8 cellular contexts compared by ENCODE assay signal in genomic region chr12:71687172-71687571, GRCh38. TPM values are rescaled to one million over a fixed set of nuclear protein-coding genes. Genes with fewer than 3 reads are reported as not detected.
DNase-seq lines count a peak whose midpoint lies in the region; ATAC-seq, FAIRE-seq and TF ChIP-seq lines count a peak whose summit lies in the region.
"Not testable (repeated sequence)": the region's sequence is repeated elsewhere in the genome, so short reads cannot be mapped to it uniquely, and the experiment has no call there.

No MANE protein-coding gene starts in this region.

- not testable (repeated sequence) for ATAC-seq in T-cell (replicated peaks in 1 of 4); thoracic aorta (ENCODE audit: insufficient number of reproducible peaks, low FRiP score, low read depth)

- not testable (repeated sequence) for H2AFZ ChIP-seq in neuron (ENCODE audit: low read depth, low read length)

- peak overlapping the region; percentile 34 to 96 (median 39) for H3K4me3 Mint-ChIP-seq in T-cell

- not testable (repeated sequence) for H3K27me3 ChIP-seq in BLaER1 treated with 17β-estradiol and CSF1 and Interleukin-3, amounts not matched to agents 10 nM and 100 nM; HUES6 (ENCODE audit: control insufficient read depth, insufficient read depth, low read length); ascending aorta; neuron (ENCODE audit: insufficient read depth, low read length); thoracic aorta (replicated peaks; ENCODE audit: insufficient read depth)

- H3K4me2 ChIP-seq in BLaER1 treated with 17β-estradiol and CSF1 and Interleukin-3, amounts not matched to agents 10 nM and 100 nM = peak overlapping the region; percentile 78 to 99 (median 94)

- CTCF ChIA-PET in T-cell (lab: Charles Lee) = interaction anchor here (0.6 to 3.4 kb wide), 4 partner anchors 9 to 193 kb away, joined by 3 to 46 read pairs (median 5); partner anchors contain the start of genes THAP2 (in 1 of the 2) and ZFC3H1 (in 1 of the 2)

- not testable (repeated sequence) for FAIRE-seq in kidney (lab: Jason Lieb, UNC)

- DNase-seq in T-cell; ascending aorta (ENCODE audit: low spot score in 2 of 2); epithelial cell of prostate (ENCODE audit: low read depth, low spot score); kidney; thoracic aorta (ENCODE audit: low spot score): not testable (repeated sequence)

- H3K36me3 Mint-ChIP-seq in T-cell = not testable (repeated sequence)

- not testable (repeated sequence) for TF ChIP-seq CTCF in ascending aorta (IDR thresholded peaks at IDR 0.05); kidney (IDR thresholded peaks at IDR 0.05; ENCODE audit: borderline replicate concordance, extremely low read depth, insufficient read depth); thoracic aorta (IDR thresholded peaks at IDR 0.05)

- peak overlapping the region; percentile 61 to 75 (median 70) for H3K4me3 ChIP-seq in BLaER1 treated with 17β-estradiol and CSF1 and Interleukin-3, amounts not matched to agents 10 nM and 100 nM
- peak overlapping the region; percentile 68 for H3K4me3 ChIP-seq in HUES6 (ENCODE audit: low read depth, low read length)
- H3K4me3 ChIP-seq in ascending aorta = peak overlapping the region; percentile 68 to 92
- peak overlapping the region; percentile 96 to 97 for H3K4me3 ChIP-seq in kidney (ENCODE audit: low read length in 2 of 2)
- H3K4me3 ChIP-seq in neuron (ENCODE audit: low read length) = peak overlapping the region; percentile 75
- peak overlapping the region; percentile 74 for H3K4me3 ChIP-seq in thoracic aorta

- H3K9me3 Mint-ChIP-seq in T-cell = not testable (repeated sequence)

- not testable (repeated sequence) for H3K27me3 Mint-ChIP-seq in T-cell

- H3K4me1 Mint-ChIP-seq in T-cell = peaks cover 24 to 51% (median 38%) of the 10 kb centered on the region in 3 donors

- not testable (repeated sequence) for H3K9me3 ChIP-seq in BLaER1 treated with 17β-estradiol and CSF1 and Interleukin-3, amounts not matched to agents 10 nM and 100 nM (replicated peaks in 1 of 11); HUES6 (ENCODE audit: control insufficient read depth, insufficient read depth, low read depth, low read length); ascending aorta; kidney (ENCODE audit: control insufficient read depth in 1 of 2, low read length in 2 of 2); neuron (ENCODE audit: low read length); thoracic aorta

- H3K36me3 ChIP-seq in BLaER1 treated with 17β-estradiol and CSF1 and Interleukin-3, amounts not matched to agents 10 nM and 100 nM = peaks cover 0 to 16% (median 9%) of the 10 kb centered on the region in 11 experiments; a peak in 6 of 22 replicates
- H3K36me3 ChIP-seq in HUES6 (ENCODE audit: control insufficient read depth, insufficient read depth, low read length); ascending aorta; kidney (ENCODE audit: control insufficient read depth in 1 of 2, insufficient read depth in 2 of 2, low read length in 2 of 2); neuron (ENCODE audit: insufficient read depth, low read length); thoracic aorta: not testable (repeated sequence)

- not testable (repeated sequence) for H4K20me1 ChIP-seq in BLaER1 treated with 17β-estradiol and CSF1 and Interleukin-3, amounts not matched to agents 10 nM and 100 nM

- peaks cover 28 to 36% (median 33%) of the 10 kb centered on the region in 10 experiments for H3K4me1 ChIP-seq in BLaER1 treated with 17β-estradiol and CSF1 and Interleukin-3, amounts not matched to agents 10 nM and 100 nM
- not testable (repeated sequence) for H3K4me1 ChIP-seq in HUES6 (ENCODE audit: control insufficient read depth, insufficient read depth, low read length); ascending aorta; kidney (ENCODE audit: control insufficient read depth in 1 of 2, insufficient read depth in 1 of 2, low read depth in 1 of 2, low read length in 2 of 2)
- H3K4me1 ChIP-seq in neuron (ENCODE audit: insufficient read depth, low read length) (peaks cover 16% of the 10 kb centered on the region), thoracic aorta (ENCODE audit: control insufficient read depth in 1 of 2, low read depth in 2 of 2) (peaks cover 6 to 27% of the 10 kb centered on the region in 2 donors)

- H3K27ac ChIP-seq in BLaER1 treated with 17β-estradiol and CSF1 and Interleukin-3, amounts not matched to agents 10 nM and 100 nM = peak overlapping the region; percentile 35 to 93 (median 85); a peak in 21 of 22 replicates
- H3K27ac ChIP-seq in HUES6 (ENCODE audit: low read depth, low read length); kidney (ENCODE audit: low read depth in 2 of 2, low read length in 2 of 2): not testable (repeated sequence)
- H3K27ac ChIP-seq in ascending aorta = peak overlapping the region in 1 of 2 donors; percentile 30
- peak overlapping the region; percentile 84 for H3K27ac ChIP-seq in epithelial cell of prostate
- peak overlapping the region in 1 of 2 donors; percentile 0 for H3K27ac ChIP-seq in thoracic aorta

- POLR2A ChIA-PET in T-cell (lab: Charles Lee) = interaction anchor here (0.7 to 4.1 kb wide), 4 partner anchors 24 to 165 kb away, joined by 3 to 57 read pairs (median 19); partner anchors contain the start of genes THAP2 (in 2 of the 2), ZFC3H1 (in 2 of the 2) and RAB21 (in 1 of the 2)

- intact Hi-C loops in ascending aorta (cut with DNase I) = loop anchor here (2.0 to 5.0 kb wide), 2 partner anchors 68 to 155 kb away; partner anchors contain the start of gene RAB21
- intact Hi-C loops in kidney (cut with DNase I) = not testable (repeated sequence)

- H3K27ac Mint-ChIP-seq in T-cell = not testable (repeated sequence)

- H3K9ac ChIP-seq in BLaER1 treated with 17β-estradiol and CSF1 and Interleukin-3, amounts not matched to agents 10 nM and 100 nM = peak overlapping the region; percentile 76 to 88 (median 85)
- not testable (repeated sequence) for H3K9ac ChIP-seq in HUES6 (ENCODE audit: low read length)
- H3K9ac ChIP-seq in kidney (ENCODE audit: low read length in 2 of 2) = peak overlapping the region in 1 of 2 donors; percentile 35

RNA-seq across cellular contexts. Expression of gene TMEM19, which starts 1.3 kb away (rescaled TPM):
- 10 to 100 TPM; 14.1 to 21.5 (median 17.7) TPM for total RNA-seq in T-cell
- total RNA-seq in ascending aorta = 14.5 TPM
- total RNA-seq in kidney = 35.6 TPM
- 14.9 TPM for polyA plus RNA-seq in kidney (ENCODE audit: insufficient read depth, low read depth, low replicate concordance)
- 10 to 100 TPM; 18.4 to 39.4 TPM for total RNA-seq in thoracic aorta

RNA-seq across cellular contexts. Expression of gene THAP2, which starts 23.1 kb away (rescaled TPM):
- total RNA-seq in T-cell (10 to 100 TPM in 2 of 5 donors, 1 to 10 TPM in 3; 8.3 to 23.1 (median 8.6) TPM), ascending aorta (2.6 TPM), kidney (3.2 TPM), thoracic aorta (1 to 10 TPM in 1 of 2 donors, under 1 TPM in 1; 0.95 to 5.9 TPM)
- polyA plus RNA-seq in kidney (ENCODE audit: insufficient read depth, low read depth, low replicate concordance) = 5.0 TPM

RNA-seq across cellular contexts. Expression of gene ZFC3H1, which starts 23.5 kb away (rescaled TPM):
- total RNA-seq in T-cell (100 to 1,000 TPM in 3 of 5 donors, 10 to 100 TPM in 2; 85.5 to 146 (median 106) TPM), ascending aorta (15.8 TPM), kidney (42.4 TPM), thoracic aorta (100 to 1,000 TPM in 1 of 2 donors, 10 to 100 TPM in 1; 48.6 to 101 TPM)
- 11.2 TPM for polyA plus RNA-seq in kidney (ENCODE audit: insufficient read depth, low read depth, low replicate concordance)
